ENCODE assay signal across 34 cellular contexts in genomic region chr4:66625480-66625879, GRCh38.
"Had no signal": no experiment of that assay in that cellular context is flagged by ENCODE, and none has a peak within 500 bp of the region (broad histone marks: within the 10 kb centered on the region; RNA-seq: fewer than 3 reads in every experiment).

No MANE protein-coding gene starts in this region.

- DNase-seq: Karpas-422, Kasumi-1, KG1, MG63, MM.1S, MV-4-11, NCI-H1048, NCI-H1092, NCI-H1092 treated with DMSO at 0.1 percent for 48 hours, NCI-H1105, NCI-H1105 treated with DMSO at 0.1 percent for 48 hours, NCI-H1417, NCI-H1417 treated with DMSO at 0.1 percent for 48 hours, NCI-H1436, NCI-H1436 treated with DMSO at 0.1 percent for 48 hours, NCI-H146, NCI-H1694, NCI-H1694 treated with DMSO at 0.1 percent for 48 hours, NCI-H187, NCI-H187 treated with DMSO at 0.1 percent for 48 hours, NCI-H1930, NCI-H2029, NCI-H2029 treated with DMSO at 0.1 percent for 48 hours, NCI-H2081, NCI-H2081 treated with DMSO at 0.1 percent for 48 hours, NCI-H2107, NCI-H2171, NCI-H2171 treated with DMSO at 0.1 percent for 48 hours, NCI-H2227 treated with DMSO at 0.1 percent for 48 hours, NCI-H226, NCI-H345, NCI-H446, NCI-H446 treated with DMSO at 0.1 percent for 48 hours had no signal

- H3K27ac ChIP-seq: KMS-11 had no signal

- H3K9me3 ChIP-seq: MG63 had no signal

- H3K4me3 ChIP-seq: MG63 had no signal

- H3K9ac ChIP-seq: KMS-11 had no signal

- H3K4me2 ChIP-seq: KMS-11 had no signal

- H3K36me3 ChIP-seq: MG63 had no signal

- H3K27me3 ChIP-seq: MG63 had no signal
